Comparison of ENCODE assay signal across 14 cellular contexts in the genomic region with DNA sequence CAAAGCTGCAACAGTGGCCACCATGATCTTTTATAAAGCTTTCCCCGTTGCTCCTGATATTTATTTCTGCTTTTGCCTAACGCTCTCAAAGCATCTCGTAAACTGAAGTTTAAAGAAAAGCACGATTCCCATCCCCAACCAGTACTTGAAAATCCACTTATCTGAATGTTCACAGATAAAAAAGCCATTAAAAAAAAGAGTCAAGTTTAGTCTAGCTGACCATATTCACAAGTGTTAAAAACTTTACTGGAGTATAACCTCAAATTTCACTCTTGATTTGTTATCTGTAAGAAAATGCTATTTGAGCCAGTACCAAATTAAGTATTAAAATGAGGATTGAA. TPM values are rescaled to one million over a fixed set of nuclear protein-coding genes. Genes with fewer than 3 reads are reported as not detected.
A peak's percentile ranks its signal among the peaks of the same experiment; 100 is the strongest.
DNase-seq lines count a peak whose midpoint lies in the region; ATAC-seq and TF ChIP-seq lines count a peak whose summit lies in the region.
"Had no signal": no experiment of that assay in that cellular context is flagged by ENCODE, and none has a peak within 500 bp of the region (broad histone marks: within the 10 kb centered on the region; RNA-seq: fewer than 3 reads in every experiment).

No MANE protein-coding gene starts in this region.

- no peak for TF ChIP-seq POLR2A in suprapubic skin (IDR thresholded peaks at IDR 0.05)

- H3K9ac ChIP-seq in HUES48 (ENCODE audit: low read depth, low read length): no peak overlapping the region
- H3K9ac ChIP-seq in fibroblast of lung (ENCODE audit: insufficient read depth, low read length): no peak overlapping the region
- no peak overlapping the region for H3K9ac ChIP-seq in neural progenitor cell
- no peak overlapping the region for H3K9ac ChIP-seq in MM.1S (ENCODE audit: low read length)

- H3K9me3 Mint-ChIP-seq in CD4-positive, alpha-beta T cell: no peaks in the 10 kb centered on the region
- no peaks in the 10 kb centered on the region for H3K9me3 Mint-ChIP-seq in neural progenitor cell

- peaks cover 86% of the 10 kb centered on the region for H3F3A ChIP-seq in neural progenitor cell (ENCODE audit: low read depth)
- peaks cover 21% of the 10 kb centered on the region for H3F3A ChIP-seq in MM.1S (ENCODE audit: insufficient read depth, low read length)

- intact Hi-C loops in CD4-positive, alpha-beta T cell (cut with DNase I, micrococcal nuclease): loop anchor here in 1 of 2 experiments (5.0 kb wide), 2 partner anchors 32 to 57 kb away; no protein-coding TSS in a partner anchor

- no peak overlapping the region for H3K27ac ChIP-seq in CD4-positive, alpha-beta T cell (ENCODE audit: low read depth, low read length)
- H3K27ac ChIP-seq in HUES48 (ENCODE audit: low read depth, low read length): peak overlapping the region; percentile 39
- H3K27ac ChIP-seq in fibroblast of lung (ENCODE audit: insufficient read depth, low read length): peak overlapping the region; percentile 16
- peak overlapping the region; percentile 72 for H3K27ac ChIP-seq in neural progenitor cell
- H3K27ac ChIP-seq in MM.1S (ENCODE audit: low read length): no peak overlapping the region
- H3K27ac ChIP-seq in suprapubic skin: no peak overlapping the region
- H3K27ac ChIP-seq: colonic mucosa, PC-9, SJCRH30 had no signal

- H3K36me3 ChIP-seq in HUES48 (ENCODE audit: control insufficient read depth, insufficient read depth, low read length) (peaks cover 72% of the 10 kb centered on the region), fibroblast of lung (ENCODE audit: control insufficient read depth, insufficient read depth, low read length) (peaks cover 10% of the 10 kb centered on the region), neural progenitor cell (peaks cover 36% of the 10 kb centered on the region), MM.1S (replicated peaks; ENCODE audit: insufficient read depth, low read length) (peaks cover 24% of the 10 kb centered on the region), suprapubic skin (peaks cover 46% of the 10 kb centered on the region)

- H3K27me3 Mint-ChIP-seq in CD4-positive, alpha-beta T cell: no peaks in the 10 kb centered on the region
- H3K27me3 Mint-ChIP-seq in neural progenitor cell (ENCODE audit: insufficient read depth, low read depth): peaks cover 4% of the 10 kb centered on the region

- H3K4me2 ChIP-seq in fibroblast of lung (ENCODE audit: extremely low read depth, insufficient read depth, low read length) (no peak overlapping the region), neural progenitor cell (no peak overlapping the region), MM.1S (ENCODE audit: low read depth, low read length) (no peak overlapping the region)
- H3K4me2 ChIP-seq: PC-9 had no signal

- WGBS in suprapubic skin: 88% methylated on average over 4 of the region's 4 CpGs

- H3K4me3 ChIP-seq in HUES48 (ENCODE audit: low read depth, low read length) (no peak overlapping the region), fibroblast of lung (replicated peaks in 1 of 4; ENCODE audit: control extremely low read depth in 1 of 4, insufficient read depth in 1 of 4, low read depth in 3 of 4, low read length in 4 of 4) (no peak overlapping the region), neural progenitor cell (no peak overlapping the region), MM.1S (ENCODE audit: low read length) (no peak overlapping the region), suprapubic skin (no peak overlapping the region)
- H3K4me3 ChIP-seq: colonic mucosa, PC-9, SJCRH30 had no signal

- H3K79me2 ChIP-seq in fibroblast of lung (ENCODE audit: control insufficient read depth, insufficient read depth, low read length) (peaks cover 2% of the 10 kb centered on the region), neural progenitor cell (ENCODE audit: low read depth) (peaks cover 6% of the 10 kb centered on the region), MM.1S (ENCODE audit: low read length) (no peaks in the 10 kb centered on the region)

- H3K27me3 ChIP-seq in CD4-positive, alpha-beta T cell (ENCODE audit: control insufficient read depth, insufficient read depth, low read length): no peaks in the 10 kb centered on the region
- H3K27me3 ChIP-seq in HUES48 (ENCODE audit: control insufficient read depth, insufficient read depth, low read length) (no peaks in the 10 kb centered on the region), fibroblast of lung (ENCODE audit: control insufficient read depth, insufficient read depth, low read length) (no peaks in the 10 kb centered on the region), neural progenitor cell (no peaks in the 10 kb centered on the region), MM.1S (replicated peaks; ENCODE audit: insufficient read depth, low read length) (no peaks in the 10 kb centered on the region), suprapubic skin (no peaks in the 10 kb centered on the region)
- H3K27me3 ChIP-seq: colonic mucosa, SJCRH30 had no signal

- H3K4me3 Mint-ChIP-seq in CD4-positive, alpha-beta T cell: no peak overlapping the region
- no peak overlapping the region for H3K4me3 Mint-ChIP-seq in neural progenitor cell

- no peaks in the 10 kb centered on the region for H4K20me1 ChIP-seq in fibroblast of lung (ENCODE audit: control insufficient read depth, extremely low read depth, insufficient read depth, low read length)
- peaks cover 52% of the 10 kb centered on the region for H4K20me1 ChIP-seq in neural progenitor cell (ENCODE audit: low read depth)
- H4K20me1 ChIP-seq in MM.1S (ENCODE audit: insufficient read depth, low read length): no peaks in the 10 kb centered on the region

- peak overlapping the region; percentile 31 for H3K27ac Mint-ChIP-seq in CD4-positive, alpha-beta T cell
- no peak overlapping the region for H3K27ac Mint-ChIP-seq in neural progenitor cell

- DNase-seq in CD4-positive, alpha-beta T cell: no peak
- no peak for DNase-seq in fibroblast of lung (ENCODE audit: low read depth in 2 of 2)
- DNase-seq in neural progenitor cell (ENCODE audit: low spot score): no peak
- DNase-seq in MM.1S: no peak
- DNase-seq in suprapubic skin (ENCODE audit: low spot score in 2 of 2): no peak
- no peak for DNase-seq in activated effector memory CD4-positive, alpha-beta T cell treated with anti-CD3 and anti-CD28 coated beads, Interleukin-2, amount 50 U/mL, for 16 hours
- DNase-seq: colonic mucosa; NCI-H146; NCI-H82; PC-9; SJCRH30; stimulated activated CD4-positive, alpha-beta T cell treated with anti-CD3 and anti-CD28 coated beads, Interleukin-2, amount 100 ng/mL, for 48 hours had no signal

- TF ChIP-seq EP300 in suprapubic skin (IDR thresholded peaks at IDR 0.05): no peak

- TF ChIP-seq CTCF in CD4-positive, alpha-beta T cell (IDR thresholded peaks at IDR 0.05): no peak
- no peak for TF ChIP-seq CTCF in fibroblast of lung (conservative IDR thresholded peaks at IDR 0.05 in 1 of 2, IDR thresholded peaks at IDR 0.05 in 1 of 2; ENCODE audit: low read depth in 1 of 2, low read length in 2 of 2)
- TF ChIP-seq CTCF in neural progenitor cell (IDR thresholded peaks at IDR 0.05): no peak
- no peak for TF ChIP-seq CTCF in MM.1S (IDR thresholded peaks at IDR 0.05; ENCODE audit: low read length)
- TF ChIP-seq CTCF in suprapubic skin (IDR thresholded peaks at IDR 0.05): no peak

- H3K36me3 Mint-ChIP-seq in CD4-positive, alpha-beta T cell (ENCODE audit: low read depth): peaks cover 59% of the 10 kb centered on the region
- peaks cover 27% of the 10 kb centered on the region for H3K36me3 Mint-ChIP-seq in neural progenitor cell

- H3K9me3 ChIP-seq in CD4-positive, alpha-beta T cell (ENCODE audit: control insufficient read depth, low read length): no peaks in the 10 kb centered on the region
- H3K9me3 ChIP-seq in HUES48 (ENCODE audit: control insufficient read depth, insufficient read depth, low read length) (no peaks in the 10 kb centered on the region), fibroblast of lung (ENCODE audit: control insufficient read depth, insufficient read depth, low read depth, low read length) (no peaks in the 10 kb centered on the region), neural progenitor cell (ENCODE audit: low read depth) (no peaks in the 10 kb centered on the region), MM.1S (replicated peaks; ENCODE audit: insufficient read depth, low read length) (no peaks in the 10 kb centered on the region), suprapubic skin (no peaks in the 10 kb centered on the region)
- H3K9me3 ChIP-seq: colonic mucosa, SJCRH30 had no signal

- POLR2A ChIA-PET in CD4-positive, alpha-beta T cell (lab: Charles Lee): interaction anchor here (1.0 kb wide), 2 partner anchors 31 to 35 kb away, joined by 3 read pairs; partner anchors contain the start of gene NUCKS1

- H3K9me2 ChIP-seq in MM.1S (replicated peaks; ENCODE audit: insufficient read depth, low read length): no peaks in the 10 kb centered on the region

- ATAC-seq in CD4-positive, alpha-beta T cell (ENCODE audit: poor library complexity): no peak
- ATAC-seq in GM21619 (IDR thresholded peaks at IDR 0.05; ENCODE audit: unreplicated experiment): no peak

- peaks cover 34% of the 10 kb centered on the region for H3K4me1 ChIP-seq in HUES48 (ENCODE audit: control insufficient read depth, insufficient read depth, low read length)
- H3K4me1 ChIP-seq in fibroblast of lung (ENCODE audit: control insufficient read depth, extremely low read depth, insufficient read depth, low read length): no peaks in the 10 kb centered on the region
- H3K4me1 ChIP-seq in neural progenitor cell: no peaks in the 10 kb centered on the region
- H3K4me1 ChIP-seq in MM.1S (ENCODE audit: low read length): no peaks in the 10 kb centered on the region
- peaks cover 6% of the 10 kb centered on the region for H3K4me1 ChIP-seq in suprapubic skin

- H2AFZ ChIP-seq in fibroblast of lung (ENCODE audit: low read length): no peak overlapping the region
- H2AFZ ChIP-seq in neural progenitor cell (replicated peaks): no peak overlapping the region
- no peak overlapping the region for H2AFZ ChIP-seq in MM.1S (ENCODE audit: low read length)
- H2AFZ ChIP-seq: PC-9 had no signal

- peaks cover 30% of the 10 kb centered on the region for H3K4me1 Mint-ChIP-seq in CD4-positive, alpha-beta T cell (ENCODE audit: low read depth)
- peaks cover 12% of the 10 kb centered on the region for H3K4me1 Mint-ChIP-seq in neural progenitor cell

- CTCF ChIA-PET in CD4-positive, alpha-beta T cell (lab: Charles Lee): interaction anchor here (1.1 to 2.7 kb wide), 3 partner anchors 11 to 123 kb away, joined by 3 to 9 read pairs (median 3); no protein-coding TSS in a partner anchor

RNA-seq across cellular contexts. Expression of gene SLC45A3, which starts 34.6 kb away (rescaled TPM):
- total RNA-seq in CD4-positive, alpha-beta T cell: under 1 TPM in 1 of 2 experiments, not detected in 1; 0.11 TPM
- total RNA-seq in fibroblast of lung (1.5 and 2.3 TPM in 2 replicates), neural progenitor cell (ENCODE audit: low replicate concordance) (5.1 and 8.9 TPM in 2 replicates), suprapubic skin (1 to 10 TPM; 1.4 to 3.3 (median 2.2) TPM)
- polyA plus RNA-seq in fibroblast of lung: 0.90 and 1.1 TPM in 2 replicates
- 0.82 and 1.1 TPM in 2 replicates for polyA plus RNA-seq in fibroblast of lung (2012)
- polyA minus RNA-seq in fibroblast of lung (ENCODE audit: low replicate concordance): 0.33 and 2.0 TPM in 2 replicates

RNA-seq across cellular contexts. Expression of gene NUCKS1, which starts 35.1 kb away (rescaled TPM):
- 10 to 100 TPM; 80.6 to 84.7 TPM for total RNA-seq in CD4-positive, alpha-beta T cell
- total RNA-seq in fibroblast of lung (98.1 and 113 TPM in 2 replicates), neural progenitor cell (ENCODE audit: low replicate concordance) (449 and 700 TPM in 2 replicates), suprapubic skin (10 to 100 TPM; 48.7 to 73.0 (median 60.3) TPM)
- 113 and 137 TPM in 2 replicates for polyA plus RNA-seq in fibroblast of lung
- polyA plus RNA-seq in fibroblast of lung (2012): 94.8 and 107 TPM in 2 replicates
- 62.8 and 66.3 TPM in 2 replicates for polyA minus RNA-seq in fibroblast of lung (ENCODE audit: low replicate concordance)

Comparison
In these comparisons a context has a peak if more than half of its experiments do, and no peak if none do; other contexts are left out.
1. H3K27ac ChIP-seq: peak in HUES48 (single experiment), fibroblast of lung (single experiment) and neural progenitor cell (single experiment); none in CD4-positive, alpha-beta T cell (single experiment), MM.1S (single experiment) and suprapubic skin (single experiment).